ENCODE assay signal across 9 cellular contexts in the genomic region with DNA sequence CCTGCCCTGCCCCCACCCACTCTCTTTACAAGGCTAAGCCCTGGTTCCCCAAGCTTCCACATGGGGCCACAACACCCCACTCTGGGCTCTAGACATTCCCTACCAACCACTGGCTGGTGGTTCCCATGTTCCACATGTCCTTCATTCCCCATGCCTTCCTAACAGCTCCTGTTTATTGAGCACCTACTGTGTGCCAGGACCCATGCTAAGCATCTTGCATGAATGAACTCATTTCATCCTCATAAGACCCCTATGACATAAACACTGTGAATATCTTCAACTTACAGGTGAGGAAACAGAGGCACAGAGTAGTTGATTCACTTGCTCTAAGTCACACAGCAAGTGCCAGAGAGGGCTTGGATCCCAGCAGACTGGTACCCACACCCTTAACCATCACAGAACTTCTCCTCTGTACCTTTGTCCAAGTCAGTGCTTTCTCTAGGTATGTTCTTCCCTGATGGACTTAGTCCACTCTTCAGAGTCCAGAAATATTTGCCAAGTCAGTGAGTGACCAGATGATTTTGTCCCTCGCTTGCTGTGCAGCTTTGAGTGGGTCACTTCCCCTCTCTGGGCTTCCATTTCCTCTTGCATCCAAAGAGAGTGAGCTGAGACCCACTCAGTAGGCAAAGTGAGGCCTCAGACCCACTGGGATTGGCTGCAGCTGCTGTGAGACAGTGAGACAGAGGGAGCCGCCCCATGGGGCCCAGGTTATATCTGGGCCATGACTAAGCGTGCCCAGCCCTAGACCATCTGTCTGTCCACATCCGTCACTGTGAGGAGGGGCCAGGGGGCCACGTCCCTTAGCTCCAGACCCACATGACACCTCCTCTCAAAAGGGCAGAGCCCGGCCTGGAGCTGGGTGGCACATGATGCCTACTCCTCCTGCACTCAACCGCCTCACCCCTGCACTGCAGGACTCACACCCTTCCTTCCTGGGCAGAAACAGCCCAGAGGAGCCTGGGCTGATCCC.
DNase-seq lines count a peak whose midpoint lies in the region; ATAC-seq, FAIRE-seq and TF ChIP-seq lines count a peak whose summit lies in the region.
"Had no signal": no experiment of that assay in that cellular context is flagged by ENCODE, and none has a peak within 500 bp of the region (broad histone marks: within the 10 kb centered on the region; RNA-seq: fewer than 3 reads in every experiment).

No MANE protein-coding gene starts in this region.

- DNase-seq in CD14-positive monocyte (ENCODE audit: low spot score) (peak; percentile 92), NCI-H2171 (lab: John Stamatoyannopoulos, UW) (peak; percentile 73), bronchial epithelial cell (ENCODE audit: low read depth) (peak; percentile 58), mesendoderm (peak; percentile 71), GM03348 (ENCODE audit: low spot score) (no peak), HuH-7.5 (ENCODE audit: low spot score) (no peak)

- no peak overlapping the region for H3K23ac ChIP-seq in mesendoderm (ENCODE audit: low read length)

- ATAC-seq in GM21360 (IDR thresholded peaks at IDR 0.05; ENCODE audit: unreplicated experiment) (no peak), HG03196 (IDR thresholded peaks at IDR 0.05; ENCODE audit: unreplicated experiment) (no peak)

- H4K5ac ChIP-seq in mesendoderm (ENCODE audit: low read length) = no peak overlapping the region

- peak overlapping the region; percentile 35 to 51 for H3K4me3 Mint-ChIP-seq in CD14-positive monocyte

- H3K79me2 ChIP-seq in mesendoderm (ENCODE audit: control insufficient read depth, insufficient read depth, low read length) = no peaks in the 10 kb centered on the region

- peak overlapping the region; percentile 27 for H2BK5ac ChIP-seq in mesendoderm (ENCODE audit: low read length)

- peaks cover 16% of the 10 kb centered on the region for H3K4me1 ChIP-seq in mesendoderm (ENCODE audit: control insufficient read depth, low read depth, low read length)

- H3K4me1 Mint-ChIP-seq in CD14-positive monocyte = peaks cover 42% of the 10 kb centered on the region

- intact Hi-C loops in CD14-positive monocyte (cut with micrococcal nuclease) = no loop called here

- peaks cover 2 to 7% (median 6%) of the 10 kb centered on the region in 7 donors for H3K9me3 Mint-ChIP-seq in CD14-positive monocyte

- FAIRE-seq in bronchial epithelial cell (lab: Jason Lieb, UNC) = no peak
- FAIRE-seq: G401.6 had no signal

- no peak overlapping the region for H2BK120ac ChIP-seq in mesendoderm (ENCODE audit: low read depth, low read length)

- H3K27me3 ChIP-seq in bronchial epithelial cell (ENCODE audit: control insufficient read depth, insufficient read depth, low read length) (no peaks in the 10 kb centered on the region), mesendoderm (ENCODE audit: insufficient read depth, low read length, poor library complexity) (no peaks in the 10 kb centered on the region)

- no peaks in the 10 kb centered on the region for H3K36me3 ChIP-seq in bronchial epithelial cell (ENCODE audit: control insufficient read depth, insufficient read depth, low read length)
- H3K36me3 ChIP-seq in mesendoderm (ENCODE audit: control insufficient read depth, insufficient read depth, low read length) = no peaks in the 10 kb centered on the region

- peak overlapping the region; percentile 2 for H3K4ac ChIP-seq in mesendoderm (ENCODE audit: low read depth, low read length)

- H3K27me3 Mint-ChIP-seq in CD14-positive monocyte (ENCODE audit: low read depth in 3 of 3) = peaks cover 0 to 3% (median 0%) of the 10 kb centered on the region in 3 donors

- no peak overlapping the region for H4K8ac ChIP-seq in mesendoderm (ENCODE audit: low read depth, low read length)

- no peak overlapping the region for H3K4me3 ChIP-seq in bronchial epithelial cell (ENCODE audit: low read depth, low read length)
- no peak overlapping the region for H3K4me3 ChIP-seq in mesendoderm (ENCODE audit: low read length)

- no peak overlapping the region for H2BK15ac ChIP-seq in mesendoderm (replicated peaks; ENCODE audit: low read depth)

- no CpG with 5 or more reads among the region's 7 CpGs for WGBS in mesendoderm (ENCODE audit: extremely low coverage, insufficient coverage, low lambda C conversion rate)

- peaks cover 0 to 4% of the 10 kb centered on the region in 2 donors for H3K36me3 Mint-ChIP-seq in CD14-positive monocyte

- peak overlapping the region; percentile 80 for H3K56ac ChIP-seq in mesendoderm (ENCODE audit: low read length)

- H3K4me2 ChIP-seq in mesendoderm (ENCODE audit: low read length) = no peak overlapping the region

- H3K18ac ChIP-seq in mesendoderm (ENCODE audit: low read length) = no peak overlapping the region

- H3K27ac Mint-ChIP-seq in CD14-positive monocyte = peak overlapping the region; percentile 84 to 97 (median 91)

- H3K79me1 ChIP-seq in mesendoderm (ENCODE audit: low read length) = no peaks in the 10 kb centered on the region

- peak overlapping the region; percentile 13 for H3K9ac ChIP-seq in mesendoderm (ENCODE audit: low read length)

- peak overlapping the region; percentile 78 for H2AK5ac ChIP-seq in mesendoderm (ENCODE audit: low read length)

- no peak overlapping the region for H3K27ac ChIP-seq in mesendoderm (ENCODE audit: low read depth, low read length)

- TF ChIP-seq CTCF in CD14-positive monocyte (IDR thresholded peaks at IDR 0.05) (no peak), bronchial epithelial cell (IDR thresholded peaks at IDR 0.05; ENCODE audit: insufficient read depth, low read length, severe bottlenecking) (no peak)

Comparison
In these comparisons a context has a peak if more than half of its experiments do, and no peak if none do; other contexts are left out.
1. DNase-seq: peak in CD14-positive monocyte (single experiment), NCI-H2171 (single experiment), bronchial epithelial cell (single experiment) and mesendoderm (single experiment); none in GM03348 (single experiment) and HuH-7.5 (single experiment).